In genomic region chr18:5534845-5535244, GRCh38 we compare ENCODE assay signal across 19 cellular contexts. TPM values are rescaled to one million over a fixed set of nuclear protein-coding genes. Genes with fewer than 3 reads are reported as not detected.
DNase-seq lines count a peak whose midpoint lies in the region; TF ChIP-seq lines count a peak whose summit lies in the region.
"Had no signal": no experiment of that assay in that cellular context is flagged by ENCODE, and none has a peak within 500 bp of the region (broad histone marks: within the 10 kb centered on the region; RNA-seq: fewer than 3 reads in every experiment).

No MANE protein-coding gene starts in this region.

- no peaks in the 10 kb centered on the region for H4K20me1 ChIP-seq in hepatocyte (ENCODE audit: insufficient read depth, poor library complexity, severe bottlenecking)

- H3K9me2 ChIP-seq in hepatocyte (replicated peaks; ENCODE audit: insufficient read depth) = no peaks in the 10 kb centered on the region

- WGBS in adrenal gland, 4 donors = 41 to 58% (median 52%) methylated on average over 5 of the region's 5 CpGs
- WGBS in hepatocyte (ENCODE audit: low lambda C conversion rate, missing lambda C conversion rate) = 95% methylated on average over 5 of the region's 5 CpGs

- no peak for TF ChIP-seq POLR2A in adrenal gland (IDR thresholded peaks at IDR 0.05)

- H3K27me3 Mint-ChIP-seq in activated CD4-positive, alpha-beta memory T cell treated with anti-CD3 and anti-CD28 coated beads for 36 hours = peaks cover 11% of the 10 kb centered on the region
- peaks cover 2% of the 10 kb centered on the region for H3K27me3 Mint-ChIP-seq in activated CD4-positive, alpha-beta memory T cell treated with anti-CD3 and anti-CD28 coated beads, Interleukin-2, amount 10 ng/mL, durations not matched to agents 7 days and 5 days
- no peaks in the 10 kb centered on the region for H3K27me3 Mint-ChIP-seq in endothelial cell (ENCODE audit: unreplicated experiment)

- TF ChIP-seq CTCF in adrenal gland (IDR thresholded peaks at IDR 0.05) (no peak), hepatocyte (IDR thresholded peaks at IDR 0.05; ENCODE audit: poor library complexity) (no peak), endothelial cell (IDR thresholded peaks at IDR 0.05; ENCODE audit: unreplicated experiment) (no peak)

- intact Hi-C loops in activated CD4-positive, alpha-beta memory T cell treated with anti-CD3 and anti-CD28 coated beads for 36 hours (cut with micrococcal nuclease) = no loop called here
- intact Hi-C loops in adrenal gland (cut with DNase I) = no loop called here

- no peaks in the 10 kb centered on the region for H3K36me3 Mint-ChIP-seq in activated CD4-positive, alpha-beta memory T cell treated with anti-CD3 and anti-CD28 coated beads for 36 hours
- H3K36me3 Mint-ChIP-seq in activated CD4-positive, alpha-beta memory T cell treated with anti-CD3 and anti-CD28 coated beads, Interleukin-2, amount 10 ng/mL, durations not matched to agents 7 days and 5 days (ENCODE audit: low read depth) = no peaks in the 10 kb centered on the region
- H3K36me3 Mint-ChIP-seq in endothelial cell (ENCODE audit: low read depth, unreplicated experiment) = no peaks in the 10 kb centered on the region

- peak; percentile 25 for DNase-seq in activated CD4-positive, alpha-beta memory T cell treated with anti-CD3 and anti-CD28 coated beads for 36 hours
- DNase-seq in activated CD4-positive, alpha-beta memory T cell treated with anti-CD3 and anti-CD28 coated beads, Interleukin-2, amount 10 ng/mL, durations not matched to agents 7 days and 5 days = no peak
- DNase-seq in Caki2 (ENCODE audit: low read depth) (peak; percentile 21), adrenal gland (peak in 5 of 7 donors; percentile 54 to 71 (median 59)), kidney glomerular epithelial cell (lab: John Stamatoyannopoulos, UW) (peak; percentile 19), hepatocyte (ENCODE audit: low spot score) (no peak), endothelial cell (ENCODE audit: low spot score) (no peak)
- DNase-seq: C1 segment of cervical spinal cord, DND-41, GDM1, GM23248, HCEC 1CT, NCI-H1092, NCI-H146, NCI-H2081, NCI-H748 treated with DMSO at 0.1 percent for 48 hours, PC-3 had no signal

- no peaks in the 10 kb centered on the region for H3K4me1 Mint-ChIP-seq in activated CD4-positive, alpha-beta memory T cell treated with anti-CD3 and anti-CD28 coated beads for 36 hours (ENCODE audit: low read depth)
- H3K4me1 Mint-ChIP-seq in activated CD4-positive, alpha-beta memory T cell treated with anti-CD3 and anti-CD28 coated beads, Interleukin-2, amount 10 ng/mL, durations not matched to agents 7 days and 5 days = no peaks in the 10 kb centered on the region
- no peaks in the 10 kb centered on the region for H3K4me1 Mint-ChIP-seq in endothelial cell (ENCODE audit: unreplicated experiment)

- no peak overlapping the region for H3K4me3 Mint-ChIP-seq in activated CD4-positive, alpha-beta memory T cell treated with anti-CD3 and anti-CD28 coated beads for 36 hours
- H3K4me3 Mint-ChIP-seq in activated CD4-positive, alpha-beta memory T cell treated with anti-CD3 and anti-CD28 coated beads, Interleukin-2, amount 10 ng/mL, durations not matched to agents 7 days and 5 days = no peak overlapping the region
- no peak overlapping the region for H3K4me3 Mint-ChIP-seq in endothelial cell (ENCODE audit: unreplicated experiment)

- H3K27ac ChIP-seq in adrenal gland (peak overlapping the region in 3 of 5 donors; percentile 24 to 62 (median 42)), hepatocyte (no peak overlapping the region)
- H3K27ac ChIP-seq: GM23248 had no signal

- no peak overlapping the region for H3K27ac Mint-ChIP-seq in activated CD4-positive, alpha-beta memory T cell treated with anti-CD3 and anti-CD28 coated beads for 36 hours
- H3K27ac Mint-ChIP-seq in activated CD4-positive, alpha-beta memory T cell treated with anti-CD3 and anti-CD28 coated beads, Interleukin-2, amount 10 ng/mL, durations not matched to agents 7 days and 5 days = no peak overlapping the region
- H3K27ac Mint-ChIP-seq in endothelial cell (ENCODE audit: unreplicated experiment) = no peak overlapping the region

- in situ Hi-C loops in Caki2 (cut with HindIII; ENCODE audit: low pct_unique_long_range_greater_than_20kb, low sequenced_read_pairs) = no loop called here

- CTCF ChIA-PET in activated CD4-positive, alpha-beta memory T cell treated with anti-CD3 and anti-CD28 coated beads for 36 hours (lab: Charles Lee) = no interaction called here
- CTCF ChIA-PET in activated CD4-positive, alpha-beta memory T cell treated with anti-CD3 and anti-CD28 coated beads, Interleukin-2, amount 10 ng/mL, durations not matched to agents 7 days and 5 days (lab: Charles Lee) = no interaction called here

- peaks cover 10% of the 10 kb centered on the region for H3K79me2 ChIP-seq in hepatocyte

- no peak overlapping the region for H3K4me2 ChIP-seq in hepatocyte

- no peaks in the 10 kb centered on the region for H3K36me3 ChIP-seq in adrenal gland (replicated peaks in 1 of 2)
- no peaks in the 10 kb centered on the region for H3K36me3 ChIP-seq in hepatocyte (replicated peaks; ENCODE audit: insufficient read depth, low read depth)

- H3K4me1 ChIP-seq in adrenal gland (replicated peaks in 1 of 2) (peaks cover 0 to 61% of the 10 kb centered on the region in 2 donors), hepatocyte (ENCODE audit: insufficient read depth) (no peaks in the 10 kb centered on the region)

- H2AFZ ChIP-seq in hepatocyte = no peak overlapping the region
- H2AFZ ChIP-seq: GM23248 had no signal

- H3K9me3 Mint-ChIP-seq in activated CD4-positive, alpha-beta memory T cell treated with anti-CD3 and anti-CD28 coated beads for 36 hours = no peaks in the 10 kb centered on the region
- H3K9me3 Mint-ChIP-seq in activated CD4-positive, alpha-beta memory T cell treated with anti-CD3 and anti-CD28 coated beads, Interleukin-2, amount 10 ng/mL, durations not matched to agents 7 days and 5 days = no peaks in the 10 kb centered on the region
- H3K9me3 Mint-ChIP-seq in endothelial cell (ENCODE audit: unreplicated experiment) = no peaks in the 10 kb centered on the region

- H3K27me3 ChIP-seq in adrenal gland (no peaks in the 10 kb centered on the region), hepatocyte (no peaks in the 10 kb centered on the region)

- H3K9me3 ChIP-seq in adrenal gland (replicated peaks in 1 of 3) (no peaks in the 10 kb centered on the region), hepatocyte (ENCODE audit: low read depth) (no peaks in the 10 kb centered on the region)

- POLR2A ChIA-PET in activated CD4-positive, alpha-beta memory T cell treated with anti-CD3 and anti-CD28 coated beads for 36 hours (lab: Charles Lee) = no interaction called here
- POLR2A ChIA-PET in activated CD4-positive, alpha-beta memory T cell treated with anti-CD3 and anti-CD28 coated beads, Interleukin-2, amount 10 ng/mL, durations not matched to agents 7 days and 5 days (lab: Charles Lee) = no interaction called here

- H3K4me3 ChIP-seq in adrenal gland = no peak overlapping the region
- no peak overlapping the region for H3K4me3 ChIP-seq in hepatocyte
- H3K4me3 ChIP-seq: GM12878, GM23248, K562 had no signal

RNA-seq across cellular contexts. Expression of gene EPB41L3, which starts 9.0 kb away (rescaled TPM):
- under 1 TPM; 0.77 to 0.88 TPM for total RNA-seq in activated CD4-positive, alpha-beta memory T cell treated with anti-CD3 and anti-CD28 coated beads for 36 hours
- under 1 TPM; 0.73 to 0.86 TPM for total RNA-seq in activated CD4-positive, alpha-beta memory T cell treated with anti-CD3 and anti-CD28 coated beads, Interleukin-2, amount 10 ng/mL, durations not matched to agents 7 days and 5 days
- total RNA-seq in Caki2 (2014; rRNA removed; shearing (Covaris generic); ENCODE audit: low replicate concordance) = 1.6 TPM in 1 of 2 replicates, not detected in the other
- total RNA-seq in adrenal gland (100 to 1,000 TPM; 123 to 173 (median 140) TPM), hepatocyte (24.5 and 31.7 TPM in 2 replicates), endothelial cell (ENCODE audit: unreplicated experiment) (16.8 TPM)
- polyA plus RNA-seq in adrenal gland (100 to 1,000 TPM in 1 of 3 donors, 10 to 100 TPM in 2; 36.5 to 236 (median 53.3) TPM), hepatocyte (20.8 and 22.9 TPM in 2 replicates)

Comparison
In these comparisons a context has a peak if more than half of its experiments do, and no peak if none do; other contexts are left out.
1. DNase-seq: peak in activated CD4-positive, alpha-beta memory T cell treated with anti-CD3 and anti-CD28 coated beads for 36 hours (single experiment), Caki2 (single experiment), adrenal gland (5 of 7) and kidney glomerular epithelial cell (single experiment); none in activated CD4-positive, alpha-beta memory T cell treated with anti-CD3 and anti-CD28 coated beads, Interleukin-2, amount 10 ng/mL, durations not matched to agents 7 days and 5 days (single experiment), hepatocyte (single experiment) and endothelial cell (single experiment).